Comparison of ENCODE assay signal across 11 cellular contexts in genomic region chr6:163751032-163751525, GRCh38.
DNase-seq lines count a peak whose midpoint lies in the region; ATAC-seq, FAIRE-seq and TF ChIP-seq lines count a peak whose summit lies in the region.
"Had no signal": no experiment of that assay in that cellular context is flagged by ENCODE, and none has a peak within 500 bp of the region (broad histone marks: within the 10 kb centered on the region; RNA-seq: fewer than 3 reads in every experiment).

No MANE protein-coding gene starts in this region.

- DNase-seq in H7 (peak; percentile 68), bronchial epithelial cell (ENCODE audit: low read depth) (peak; percentile 39), osteocyte (ENCODE audit: extremely low spot score, unreplicated experiment) (no peak), HCEC 1CT (no peak)
- DNase-seq in naive thymus-derived CD4-positive, alpha-beta T cell: peak in 2 of 9 donors; percentile 8 to 30
- DNase-seq in activated CD4-positive, CD25-positive, alpha-beta regulatory T cell treated with anti-CD3 and anti-CD28 coated beads, Interleukin-2, amount 50 U/mL, for 72 hours: no peak
- DNase-seq: NCI-H1105 treated with DMSO at 0.1 percent for 48 hours; occipital lobe; stimulated activated naive CD4-positive, alpha-beta T cell treated with Interleukin-2 at 50 U/mL for 16 hours had no signal

- no peak overlapping the region for H3K27ac ChIP-seq in BLaER1
- H3K27ac ChIP-seq in naive thymus-derived CD4-positive, alpha-beta T cell (ENCODE audit: low read depth, low read length): no peak overlapping the region

- H3K4me3 Mint-ChIP-seq in naive thymus-derived CD4-positive, alpha-beta T cell: peak overlapping the region in 3 of 10 donors; percentile 26 to 52 (median 34)
- no peak overlapping the region for H3K4me3 Mint-ChIP-seq in osteocyte (ENCODE audit: unreplicated experiment)

- H3K9me3 ChIP-seq in BLaER1: peaks cover 27% of the 10 kb centered on the region
- H3K9me3 ChIP-seq in naive thymus-derived CD4-positive, alpha-beta T cell (ENCODE audit: control insufficient read depth in 2 of 3, low read length in 3 of 3): no peaks in the 10 kb centered on the region

- H3K27me3 ChIP-seq in BLaER1 (peaks cover 10% of the 10 kb centered on the region), H7 (ENCODE audit: control insufficient read depth, insufficient read depth, low read length) (peaks cover 2% of the 10 kb centered on the region; the same call in 1 of the 2 replicates), bronchial epithelial cell (ENCODE audit: control insufficient read depth, insufficient read depth, low read length) (no peaks in the 10 kb centered on the region)
- peaks cover 0 to 3% of the 10 kb centered on the region in 2 donors for H3K27me3 ChIP-seq in naive thymus-derived CD4-positive, alpha-beta T cell (ENCODE audit: control insufficient read depth in 2 of 2, insufficient read depth in 2 of 2, low read length in 2 of 2)

- H3K4me1 ChIP-seq in BLaER1: peaks cover 20% of the 10 kb centered on the region
- H3K4me1 ChIP-seq in naive thymus-derived CD4-positive, alpha-beta T cell (ENCODE audit: control insufficient read depth in 2 of 2, insufficient read depth in 2 of 2, low read length in 2 of 2): no peaks in the 10 kb centered on the region

- peak overlapping the region in 6 of 9 donors; percentile 22 to 91 (median 54) for H3K27ac Mint-ChIP-seq in naive thymus-derived CD4-positive, alpha-beta T cell
- H3K27ac Mint-ChIP-seq in osteocyte (ENCODE audit: unreplicated experiment): no peak overlapping the region

- FAIRE-seq in bronchial epithelial cell (lab: Jason Lieb, UNC): no peak

- intact Hi-C loops in naive thymus-derived CD4-positive, alpha-beta T cell (cut with micrococcal nuclease): loop anchor here in 1 of 2 donors (10.0 kb wide), 1 partner anchor 336 kb away; the partner anchor contains the start of gene QKI

- no peaks in the 10 kb centered on the region for H3K36me3 ChIP-seq in BLaER1
- no peaks in the 10 kb centered on the region for H3K36me3 ChIP-seq in H7 (replicated peaks; ENCODE audit: control insufficient read depth, insufficient read depth, low read length)
- H3K36me3 ChIP-seq in bronchial epithelial cell (ENCODE audit: control insufficient read depth, insufficient read depth, low read length): no peaks in the 10 kb centered on the region
- H3K36me3 ChIP-seq in naive thymus-derived CD4-positive, alpha-beta T cell (ENCODE audit: control insufficient read depth in 2 of 3, insufficient read depth in 3 of 3, low read length in 3 of 3): no peaks in the 10 kb centered on the region

- peaks cover 0 to 8% (median 4%) of the 10 kb centered on the region in 5 donors for H3K36me3 Mint-ChIP-seq in naive thymus-derived CD4-positive, alpha-beta T cell
- H3K36me3 Mint-ChIP-seq in osteocyte (ENCODE audit: unreplicated experiment): no peaks in the 10 kb centered on the region

- POLR2A ChIA-PET in naive thymus-derived CD4-positive, alpha-beta T cell (lab: Charles Lee): no interaction called here

- H3K9me3 Mint-ChIP-seq in naive thymus-derived CD4-positive, alpha-beta T cell: peaks cover 0 to 14% (median 6%) of the 10 kb centered on the region in 11 donors
- H3K9me3 Mint-ChIP-seq in osteocyte (ENCODE audit: unreplicated experiment): no peaks in the 10 kb centered on the region

- no peak for TF ChIP-seq CTCF in bronchial epithelial cell (IDR thresholded peaks at IDR 0.05; ENCODE audit: insufficient read depth, low read length, severe bottlenecking)
- no peak for TF ChIP-seq CTCF in osteocyte (IDR thresholded peaks at IDR 0.05)

- no peaks in the 10 kb centered on the region for H4K20me1 ChIP-seq in BLaER1

- H3K4me1 Mint-ChIP-seq in naive thymus-derived CD4-positive, alpha-beta T cell: peaks cover 0 to 26% (median 11%) of the 10 kb centered on the region in 7 donors
- H3K4me1 Mint-ChIP-seq in osteocyte (ENCODE audit: unreplicated experiment): peaks cover 16% of the 10 kb centered on the region

- ATAC-seq in naive thymus-derived CD4-positive, alpha-beta T cell: peak; percentile 12
- no peak for ATAC-seq in HG03108 (IDR thresholded peaks at IDR 0.05; ENCODE audit: unreplicated experiment)

- H3K9ac ChIP-seq in BLaER1: no peak overlapping the region

- H3K27me3 Mint-ChIP-seq in naive thymus-derived CD4-positive, alpha-beta T cell: peaks cover 12 to 36% (median 25%) of the 10 kb centered on the region in 5 donors
- H3K27me3 Mint-ChIP-seq in osteocyte (ENCODE audit: unreplicated experiment): no peaks in the 10 kb centered on the region

- H3K4me3 ChIP-seq in BLaER1: no peak overlapping the region
- H3K4me3 ChIP-seq in H7 (ENCODE audit: insufficient read depth, low read depth, low read length): no peak overlapping the region
- no peak overlapping the region for H3K4me3 ChIP-seq in bronchial epithelial cell (ENCODE audit: low read depth, low read length)
- H3K4me3 ChIP-seq in naive thymus-derived CD4-positive, alpha-beta T cell (ENCODE audit: low read length): no peak overlapping the region

- CTCF ChIA-PET in naive thymus-derived CD4-positive, alpha-beta T cell (lab: Charles Lee): no interaction called here

- peak overlapping the region; percentile 43 for H3K4me2 ChIP-seq in BLaER1

Comparison
In these comparisons a context has a peak if more than half of its experiments do, and no peak if none do; other contexts are left out.
1. DNase-seq: peak in H7 (single experiment) and bronchial epithelial cell (single experiment); none in osteocyte (single experiment), HCEC 1CT (single experiment) and activated CD4-positive, CD25-positive, alpha-beta regulatory T cell treated with anti-CD3 and anti-CD28 coated beads, Interleukin-2, amount 50 U/mL, for 72 hours (single experiment).